In genomic region chr18:80148316-80149199, GRCh38 we compare ENCODE assay signal across 9 cellular contexts. TPM values are rescaled to one million over a fixed set of nuclear protein-coding genes. Genes with fewer than 3 reads are reported as not detected.
DNase-seq lines count a peak whose midpoint lies in the region; ATAC-seq lines count a peak whose summit lies in the region.
"Had no signal": no experiment of that assay in that cellular context is flagged by ENCODE, and none has a peak within 500 bp of the region (broad histone marks: within the 10 kb centered on the region; RNA-seq: fewer than 3 reads in every experiment).

No MANE protein-coding gene starts in this region.

- H3K36me3 Mint-ChIP-seq in central memory CD8-positive, alpha-beta T cell (ENCODE audit: insufficient read depth) = peaks cover 4% of the 10 kb centered on the region

- H3K27ac Mint-ChIP-seq in central memory CD8-positive, alpha-beta T cell (ENCODE audit: low read depth) = no peak overlapping the region

- no peaks in the 10 kb centered on the region for H3K9me3 ChIP-seq in mononuclear cell (ENCODE audit: low read depth, low read length)

- peaks cover 6% of the 10 kb centered on the region for H3K4me1 Mint-ChIP-seq in central memory CD8-positive, alpha-beta T cell

- H3K27me3 Mint-ChIP-seq in central memory CD8-positive, alpha-beta T cell = no peaks in the 10 kb centered on the region

- H3K4me1 ChIP-seq in mononuclear cell (ENCODE audit: insufficient read depth, low read length) = peaks cover 17% of the 10 kb centered on the region

- H3K4me3 ChIP-seq in mononuclear cell (ENCODE audit: low read length) = peak overlapping the region; percentile 39
- H3K4me3 ChIP-seq: SK-N-MC had no signal

- ATAC-seq in GM18498 (IDR thresholded peaks at IDR 0.05; ENCODE audit: unreplicated experiment) = peak; percentile 9
- ATAC-seq in central memory CD8-positive, alpha-beta T cell (replicated peaks; ENCODE audit: extremely low read depth, poor library complexity, severe bottlenecking) = no peak

- DNase-seq in Kasumi-1 (lab: John Stamatoyannopoulos, UW) (peak; percentile 18 to 33), NCI-H146 (lab: John Stamatoyannopoulos, UW) (no peak), NCI-H2196 treated with DMSO at 0.1 percent for 48 hours (lab: John Stamatoyannopoulos, UW; ENCODE audit: unreplicated experiment) (no peak), T-helper 9 cell (no peak), cerebellar cortex (ENCODE audit: low spot score) (no peak)
- DNase-seq in central memory CD8-positive, alpha-beta T cell (ENCODE audit: low spot score in 2 of 2) = no peak

- no peaks in the 10 kb centered on the region for H3K9me3 Mint-ChIP-seq in central memory CD8-positive, alpha-beta T cell

- peak overlapping the region; percentile 79 for H3K4me3 Mint-ChIP-seq in central memory CD8-positive, alpha-beta T cell

- H3K27me3 ChIP-seq in mononuclear cell (ENCODE audit: insufficient read depth, low read length) = peaks cover 5% of the 10 kb centered on the region

RNA-seq across cellular contexts. Expression of gene ADNP2, which starts 39.5 kb away (rescaled TPM):
- 83.3 TPM for total RNA-seq in mononuclear cell

Comparison
In these comparisons a context has a peak if more than half of its experiments do, and no peak if none do; other contexts are left out.
1. DNase-seq: peak in Kasumi-1 (2 of 2); none in central memory CD8-positive, alpha-beta T cell (0 of 2), NCI-H146 (single experiment), NCI-H2196 treated with DMSO at 0.1 percent for 48 hours (single experiment), T-helper 9 cell (single experiment) and cerebellar cortex (single experiment).